Comparison of ENCODE assay signal across 35 cellular contexts in the genomic region with DNA sequence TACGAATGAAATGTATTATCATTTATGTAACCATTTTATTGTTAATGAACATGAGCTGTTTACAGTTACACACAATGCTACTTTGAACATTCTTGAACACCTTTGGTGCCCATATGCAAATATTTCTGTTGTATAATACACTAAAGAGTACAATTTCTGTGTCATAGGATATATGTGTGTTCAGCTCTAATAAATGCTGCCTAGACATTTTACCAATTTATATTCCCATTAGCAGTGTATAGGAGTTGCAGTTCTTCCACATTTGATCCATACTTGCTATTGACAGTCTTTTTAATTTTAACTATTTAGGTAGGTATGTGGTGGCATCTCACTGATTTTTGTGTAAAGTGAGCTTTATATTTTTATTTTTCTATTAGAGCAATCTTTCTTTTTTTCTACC.
"Had no signal": no experiment of that assay in that cellular context is flagged by ENCODE, and none has a peak within 500 bp of the region (broad histone marks: within the 10 kb centered on the region; RNA-seq: fewer than 3 reads in every experiment).

No MANE protein-coding gene starts in this region.

- H3K9me3 ChIP-seq: MG63 had no signal

- H3K27me3 ChIP-seq: MG63 had no signal

- H3K4me3 ChIP-seq: MG63 had no signal

- H3K36me3 ChIP-seq: MG63 had no signal

- DNase-seq: Karpas-422, Kasumi-1, MG63, MM.1S, MV-4-11, NCI-H1048, NCI-H1092, NCI-H1092 treated with DMSO at 0.1 percent for 48 hours, NCI-H1105, NCI-H1105 treated with DMSO at 0.1 percent for 48 hours, NCI-H1417, NCI-H1417 treated with DMSO at 0.1 percent for 48 hours, NCI-H1436, NCI-H1436 treated with DMSO at 0.1 percent for 48 hours, NCI-H146, NCI-H1694, NCI-H1694 treated with DMSO at 0.1 percent for 48 hours, NCI-H187, NCI-H187 treated with DMSO at 0.1 percent for 48 hours, NCI-H1930, NCI-H2029, NCI-H2029 treated with DMSO at 0.1 percent for 48 hours, NCI-H2081, NCI-H2081 treated with DMSO at 0.1 percent for 48 hours, NCI-H2107, NCI-H2171, NCI-H2171 treated with DMSO at 0.1 percent for 48 hours, NCI-H2227 treated with DMSO at 0.1 percent for 48 hours, NCI-H226, NCI-H345, NCI-H446, NCI-H446 treated with DMSO at 0.1 percent for 48 hours, NCI-H510A, NCI-H510A treated with DMSO at 0.1 percent for 48 hours, NCI-H524 had no signal
